ENCODE assay signal across 17 cellular contexts in the genomic region with DNA sequence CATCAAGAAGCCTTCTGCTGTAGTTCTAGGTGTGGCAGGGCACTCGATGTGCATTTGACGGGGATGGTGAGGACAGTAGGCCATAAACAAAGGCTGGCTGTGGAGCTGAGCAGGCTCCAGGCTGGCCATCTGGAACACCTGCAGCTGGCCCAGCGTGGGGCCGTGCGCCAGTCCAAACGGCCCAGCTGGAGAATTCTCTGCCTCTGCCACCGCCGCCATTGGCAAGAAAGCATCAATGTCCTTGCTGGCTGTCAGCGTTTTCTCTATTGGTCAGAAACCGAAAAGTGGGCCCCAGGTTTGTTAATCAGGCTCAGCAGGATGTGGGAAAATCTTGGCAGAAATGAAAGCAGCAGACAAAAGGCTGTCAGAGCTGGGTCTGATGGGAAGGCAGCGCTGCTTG. TPM values are rescaled to one million over a fixed set of nuclear protein-coding genes. Genes with fewer than 3 reads are reported as not detected.
DNase-seq lines count a peak whose midpoint lies in the region; ATAC-seq lines count a peak whose summit lies in the region.
"Had no signal": no experiment of that assay in that cellular context is flagged by ENCODE, and none has a peak within 500 bp of the region (broad histone marks: within the 10 kb centered on the region; RNA-seq: fewer than 3 reads in every experiment).

No MANE protein-coding gene starts in this region.

- ATAC-seq in HG02973 (IDR thresholded peaks at IDR 0.05; ENCODE audit: unreplicated experiment): no peak
- ATAC-seq in HG03045 (IDR thresholded peaks at IDR 0.05; ENCODE audit: unreplicated experiment): no peak
- ATAC-seq: CD8-positive, alpha-beta T cell; natural killer cell treated with Interleukin-12 subunit alpha and Interleukin-12 subunit beta and Interleukin-15 and Interleukin-18, amount 100 ng/mL, for 72 hours; stimulated activated naive CD8-positive, alpha-beta T cell treated with anti-CD3 and anti-CD28 coated beads, Interleukin-15, Interleukin-2, amounts not matched to agents 100 U/mL and 50 U/mL, for 24 hours had no signal

- H3K27ac Mint-ChIP-seq in activated CD4-positive, alpha-beta T cell treated with anti-CD3 and anti-CD28 coated beads, Interleukin-2, amount 10 ng/mL, durations not matched to agents 24 days and 14 days: no peak overlapping the region
- H3K27ac Mint-ChIP-seq: CD8-positive, alpha-beta T cell; immature natural killer cell; natural killer cell treated with Interleukin-12 subunit alpha and Interleukin-12 subunit beta and Interleukin-15 and Interleukin-18, amount 100 ng/mL, for 72 hours had no signal

- peak; percentile 30 for DNase-seq in activated CD4-positive, alpha-beta T cell treated with anti-CD3 and anti-CD28 coated beads, Interleukin-2, amount 10 ng/mL, durations not matched to agents 24 days and 14 days
- no peak for DNase-seq in activated CD4-positive, alpha-beta T cell treated with anti-CD3 and anti-CD28 coated beads, Interleukin-2, amount 50 U/mL, for 1 hour
- peak; percentile 7 to 28 for DNase-seq in SHP77 (lab: John Stamatoyannopoulos, UW)
- DNase-seq in hypothalamus (lab: John Stamatoyannopoulos, UW): peak in 43 of 51 donors; percentile 8 to 89 (median 53)
- DNase-seq in NCI-H510A (lab: John Stamatoyannopoulos, UW): no peak
- DNase-seq in NOMO-1 (lab: John Stamatoyannopoulos, UW; ENCODE audit: unreplicated experiment in 2 of 2): no peak
- DNase-seq: activated CD4-positive, CD25-positive, alpha-beta regulatory T cell treated with anti-CD3 and anti-CD28 coated beads, Interleukin-2, amount 50 U/mL, for 72 hours; activated CD8-positive, alpha-beta memory T cell treated with anti-CD3 and anti-CD28 coated beads, Interleukin-2, amount 50 U/mL, for 48 hours; activated naive CD4-positive, alpha-beta T cell; CD8-positive, alpha-beta T cell; immature natural killer cell; NCI-H187; Right ventricle myocardium superior; stimulated activated naive CD8-positive, alpha-beta T cell treated with anti-CD3 and anti-CD28 coated beads, Interleukin-15, Interleukin-2, amounts not matched to agents 100 U/mL and 50 U/mL, for 24 hours had no signal

- H3K36me3 Mint-ChIP-seq in activated CD4-positive, alpha-beta T cell treated with anti-CD3 and anti-CD28 coated beads, Interleukin-2, amount 10 ng/mL, durations not matched to agents 24 days and 14 days (ENCODE audit: low read depth): no peaks in the 10 kb centered on the region
- H3K36me3 Mint-ChIP-seq: CD8-positive, alpha-beta T cell; immature natural killer cell; natural killer cell treated with Interleukin-12 subunit alpha and Interleukin-12 subunit beta and Interleukin-15 and Interleukin-18, amount 100 ng/mL, for 72 hours had no signal

- intact Hi-C loops in activated CD4-positive, alpha-beta T cell treated with anti-CD3 and anti-CD28 coated beads, Interleukin-2, amount 10 ng/mL, durations not matched to agents 24 days and 14 days (cut with micrococcal nuclease): no loop called here

- H3K4me1 Mint-ChIP-seq in activated CD4-positive, alpha-beta T cell treated with anti-CD3 and anti-CD28 coated beads, Interleukin-2, amount 10 ng/mL, durations not matched to agents 24 days and 14 days: no peaks in the 10 kb centered on the region
- H3K4me1 Mint-ChIP-seq: immature natural killer cell had no signal

- no peaks in the 10 kb centered on the region for H3K9me3 Mint-ChIP-seq in activated CD4-positive, alpha-beta T cell treated with anti-CD3 and anti-CD28 coated beads, Interleukin-2, amount 10 ng/mL, durations not matched to agents 24 days and 14 days
- H3K9me3 Mint-ChIP-seq: CD8-positive, alpha-beta T cell; natural killer cell treated with Interleukin-12 subunit alpha and Interleukin-12 subunit beta and Interleukin-15 and Interleukin-18, amount 100 ng/mL, for 72 hours had no signal

- no peak overlapping the region for H3K4me3 Mint-ChIP-seq in activated CD4-positive, alpha-beta T cell treated with anti-CD3 and anti-CD28 coated beads, Interleukin-2, amount 10 ng/mL, durations not matched to agents 24 days and 14 days
- H3K4me3 Mint-ChIP-seq: CD8-positive, alpha-beta T cell; immature natural killer cell; natural killer cell treated with Interleukin-12 subunit alpha and Interleukin-12 subunit beta and Interleukin-15 and Interleukin-18, amount 100 ng/mL, for 72 hours had no signal

- H3K27me3 Mint-ChIP-seq in activated CD4-positive, alpha-beta T cell treated with anti-CD3 and anti-CD28 coated beads, Interleukin-2, amount 10 ng/mL, durations not matched to agents 24 days and 14 days: peaks cover 8% of the 10 kb centered on the region

RNA-seq across cellular contexts. Expression of gene CTIF, which starts 24.0 kb away (rescaled TPM):
- 6.5 and 9.5 TPM in 2 replicates for total RNA-seq in activated CD4-positive, alpha-beta T cell treated with anti-CD3 and anti-CD28 coated beads, Interleukin-2, amount 10 ng/mL, durations not matched to agents 24 days and 14 days

Comparison
In these comparisons a context has a peak if more than half of its experiments do, and no peak if none do; other contexts are left out.
1. DNase-seq: peak in activated CD4-positive, alpha-beta T cell treated with anti-CD3 and anti-CD28 coated beads, Interleukin-2, amount 10 ng/mL, durations not matched to agents 24 days and 14 days (single experiment), SHP77 (2 of 2) and hypothalamus (43 of 51); none in activated CD4-positive, alpha-beta T cell treated with anti-CD3 and anti-CD28 coated beads, Interleukin-2, amount 50 U/mL, for 1 hour (single experiment), NCI-H510A (single experiment) and NOMO-1 (0 of 2).